2 cellular contexts compared by ENCODE assay signal in the genomic region with DNA sequence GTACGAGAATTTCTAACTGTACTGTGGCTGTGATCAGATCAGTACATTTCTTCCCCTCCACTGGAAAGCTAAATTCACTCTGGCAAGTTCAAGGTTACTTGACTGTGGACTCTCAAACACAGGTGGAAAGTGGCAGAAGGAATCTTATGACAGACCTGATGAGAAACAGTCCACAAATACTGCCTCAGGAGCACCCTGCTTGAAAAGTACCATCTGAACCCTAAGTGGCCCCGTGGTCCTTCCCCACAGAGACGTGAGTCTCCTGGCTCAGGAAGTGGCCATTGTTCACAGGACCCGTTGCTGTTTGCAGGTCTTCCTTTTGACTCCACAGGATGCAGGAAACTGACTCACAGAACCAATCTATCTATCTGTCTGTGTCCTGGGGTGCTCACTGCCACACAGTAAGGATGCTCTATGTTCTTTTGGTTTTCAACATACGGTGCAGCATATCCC.
A peak's percentile ranks its signal among the peaks of the same experiment; 100 is the strongest.
TF ChIP-seq lines count a peak whose summit lies in the region.

No MANE protein-coding gene starts in this region.

TF ChIP-seq in HEK293, 187 proteins besides CTCF, POLR2A, EP300 and RAD21 (continued from another document):
- TF ChIP-seq, protein P1, sequence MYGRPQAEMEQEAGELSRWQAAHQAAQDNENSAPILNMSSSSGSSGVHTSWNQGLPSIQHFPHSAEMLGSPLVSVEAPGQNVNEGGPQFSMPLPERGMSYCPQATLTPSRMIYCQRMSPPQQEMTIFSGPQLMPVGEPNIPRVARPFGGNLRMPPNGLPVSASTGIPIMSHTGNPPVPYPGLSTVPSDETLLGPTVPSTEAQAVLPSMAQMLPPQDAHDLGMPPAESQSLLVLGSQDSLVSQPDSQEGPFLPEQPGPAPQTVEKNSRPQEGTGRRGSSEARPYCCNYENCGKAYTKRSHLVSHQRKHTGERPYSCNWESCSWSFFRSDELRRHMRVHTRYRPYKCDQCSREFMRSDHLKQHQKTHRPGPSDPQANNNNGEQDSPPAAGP (tag by site-specific recombination; IDR thresholded peaks at IDR 0.05), result no peak
- TF ChIP-seq ZIC2 (tag by site-specific recombination; IDR thresholded peaks at IDR 0.05), result peak; percentile 91

TF ChIP-seq in WTC11, 78 proteins besides CTCF, POLR2A, EP300 and RAD21 (continued from another document):
- TF ChIP-seq, protein P2, sequence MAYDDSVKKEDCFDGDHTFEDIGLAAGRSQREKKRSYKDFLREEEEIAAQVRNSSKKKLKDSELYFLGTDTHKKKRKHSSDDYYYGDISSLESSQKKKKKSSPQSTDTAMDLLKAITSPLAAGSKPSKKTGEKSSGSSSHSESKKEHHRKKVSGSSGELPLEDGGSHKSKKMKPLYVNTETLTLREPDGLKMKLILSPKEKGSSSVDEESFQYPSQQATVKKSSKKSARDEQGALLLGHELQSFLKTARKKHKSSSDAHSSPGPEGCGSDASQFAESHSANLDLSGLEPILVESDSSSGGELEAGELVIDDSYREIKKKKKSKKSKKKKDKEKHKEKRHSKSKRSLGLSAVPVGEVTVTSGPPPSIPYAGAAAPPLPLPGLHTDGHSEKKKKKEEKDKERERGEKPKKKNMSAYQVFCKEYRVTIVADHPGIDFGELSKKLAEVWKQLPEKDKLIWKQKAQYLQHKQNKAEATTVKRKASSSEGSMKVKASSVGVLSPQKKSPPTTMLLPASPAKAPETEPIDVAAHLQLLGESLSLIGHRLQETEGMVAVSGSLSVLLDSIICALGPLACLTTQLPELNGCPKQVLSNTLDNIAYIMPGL (CRISPR knock-in tag; IDR thresholded peaks at IDR 0.05), result no peak
